In genomic region chr5:38755171-38755570, GRCh38 we compare ENCODE assay signal across 18 cellular contexts.
A peak's percentile ranks its signal among the peaks of the same experiment; 100 is the strongest.
DNase-seq lines count a peak whose midpoint lies in the region; FAIRE-seq and TF ChIP-seq lines count a peak whose summit lies in the region.
"Had no signal": no experiment of that assay in that cellular context is flagged by ENCODE, and none has a peak within 500 bp of the region (broad histone marks: within the 10 kb centered on the region; RNA-seq: fewer than 3 reads in every experiment).

No MANE protein-coding gene starts in this region.

- H3K36me3 ChIP-seq in breast epithelium, result no peaks in the 10 kb centered on the region
- H3K36me3 ChIP-seq: heart right ventricle had no signal

- H3K27ac ChIP-seq in breast epithelium, result no peak overlapping the region
- H3K27ac ChIP-seq: heart right ventricle had no signal

- H3K4me1 ChIP-seq in breast epithelium, result peaks cover 0 to 8% of the 10 kb centered on the region in 2 donors

- H3K4me3 Mint-ChIP-seq in MCF 10A (ENCODE audit: unreplicated experiment) (no peak overlapping the region), immature natural killer cell (no peak overlapping the region)
- H3K4me3 Mint-ChIP-seq: central memory CD8-positive, alpha-beta T cell; H9 had no signal

- no peak for TF ChIP-seq POLR2A in breast epithelium (IDR thresholded peaks at IDR 0.05)

- CTCF ChIA-PET in MCF 10A (lab: Yijun Ruan, JAX), result interaction anchor here (0.6 kb wide), 1 partner anchor 9 kb away, joined by 4 read pairs; no protein-coding TSS in a partner anchor

- FAIRE-seq in urothelium cell line (lab: Jason Lieb, UNC), result peak; percentile 35

- BruUV-seq in MCF 10A (replicated peaks; lab: Mats Ljungman, UMichigan), result no TSS peak

- H3K9me3 ChIP-seq in breast epithelium, result no peaks in the 10 kb centered on the region
- H3K9me3 ChIP-seq: heart right ventricle had no signal

- no peak overlapping the region for H3K4me3 ChIP-seq in breast epithelium
- H3K4me3 ChIP-seq in WI38 (ENCODE audit: low read depth, low read length), result no peak overlapping the region
- no peak overlapping the region for H3K4me3 ChIP-seq in fibroblast of villous mesenchyme (ENCODE audit: low read depth, low read length)
- H3K4me3 ChIP-seq: heart right ventricle had no signal

- intact Hi-C loops in MCF 10A (cut with micrococcal nuclease), result no loop called here
- intact Hi-C loops in breast epithelium (cut with DNase I; ENCODE audit: low total_unique reads), result no loop called here

- DNase-seq in MCF 10A (ENCODE audit: unreplicated experiment) (peak; percentile 8), breast epithelium (ENCODE audit: low spot score in 2 of 2) (no peak), fibroblast of villous mesenchyme (ENCODE audit: low read depth) (peak; percentile 36), urothelium cell line (ENCODE audit: low spot score) (no peak), immature natural killer cell (no peak), NOMO-1 treated with DMSO at 0.1 percent for 48 hours (lab: John Stamatoyannopoulos, UW; ENCODE audit: unreplicated experiment) (no peak)
- DNase-seq in stimulated activated CD4-positive, alpha-beta T cell treated with anti-CD3 and anti-CD28 coated beads, Interleukin-2, amount 100 ng/mL, for 24 hours, result no peak
- DNase-seq: 8988T; activated CD8-positive, alpha-beta memory T cell treated with anti-CD3 and anti-CD28 coated beads for 24 hours; activated gamma-delta T cell treated with Interleukin-2 at 50 U/mL for 16 hours; COR-L47; H9; heart right ventricle; NCI-H1105 treated with DMSO at 0.1 percent for 48 hours; NCI-H226; stimulated activated CD4-positive, alpha-beta T cell treated with anti-CD3 and anti-CD28 coated beads, Interleukin-2, amount 100 ng/mL, for 48 hours had no signal

- no peak overlapping the region for H3K27ac Mint-ChIP-seq in MCF 10A (ENCODE audit: low read depth, unreplicated experiment)
- H3K27ac Mint-ChIP-seq in immature natural killer cell, result no peak overlapping the region
- H3K27ac Mint-ChIP-seq: H9 had no signal

- H3K9me3 Mint-ChIP-seq in MCF 10A (ENCODE audit: unreplicated experiment), result no peaks in the 10 kb centered on the region
- no peaks in the 10 kb centered on the region for H3K9me3 Mint-ChIP-seq in immature natural killer cell
- H3K9me3 Mint-ChIP-seq: central memory CD8-positive, alpha-beta T cell; H9 had no signal

- no peak for TF ChIP-seq CTCF in MCF 10A (IDR thresholded peaks at IDR 0.05; ENCODE audit: unreplicated experiment)
- TF ChIP-seq CTCF in breast epithelium (IDR thresholded peaks at IDR 0.05), result no peak
- 0 out of 2 replicates have a peak, but pooled peaks have one; percentile 13 for TF ChIP-seq CTCF in WI38 (IDR thresholded peaks at IDR 0.05; ENCODE audit: low read depth, low read length)
- no peak for TF ChIP-seq CTCF in fibroblast of villous mesenchyme (IDR thresholded peaks at IDR 0.05; ENCODE audit: insufficient read depth, low read depth, low read length)

- POLR2A ChIA-PET in MCF 10A (lab: Yijun Ruan, JAX), result no interaction called here

- H3K36me3 Mint-ChIP-seq in MCF 10A (ENCODE audit: insufficient read depth, unreplicated experiment) (no peaks in the 10 kb centered on the region), immature natural killer cell (no peaks in the 10 kb centered on the region)

- H3K27me3 ChIP-seq in breast epithelium, result no peaks in the 10 kb centered on the region
- H3K27me3 ChIP-seq: heart right ventricle had no signal

- H3K4me1 Mint-ChIP-seq in MCF 10A (ENCODE audit: insufficient read depth, unreplicated experiment), result peaks cover 7% of the 10 kb centered on the region
- H3K4me1 Mint-ChIP-seq in immature natural killer cell, result no peaks in the 10 kb centered on the region
- H3K4me1 Mint-ChIP-seq: central memory CD8-positive, alpha-beta T cell; H9 had no signal

- H3K27me3 Mint-ChIP-seq in MCF 10A (ENCODE audit: insufficient read depth, unreplicated experiment), result peaks cover 6% of the 10 kb centered on the region
- H3K27me3 Mint-ChIP-seq in immature natural killer cell (ENCODE audit: low read depth in 3 of 3), result peaks cover 4 to 17% (median 7%) of the 10 kb centered on the region in 3 donors

Comparison
In these comparisons a context has a peak if more than half of its experiments do, and no peak if none do; other contexts are left out.
1. DNase-seq: peak in MCF 10A (single experiment) and fibroblast of villous mesenchyme (single experiment); none in breast epithelium (0 of 2), urothelium cell line (single experiment), immature natural killer cell (0 of 3), NOMO-1 treated with DMSO at 0.1 percent for 48 hours (single experiment) and stimulated activated CD4-positive, alpha-beta T cell treated with anti-CD3 and anti-CD28 coated beads, Interleukin-2, amount 100 ng/mL, for 24 hours (0 of 2).